15 cellular contexts compared by ENCODE assay signal in the genomic region with DNA sequence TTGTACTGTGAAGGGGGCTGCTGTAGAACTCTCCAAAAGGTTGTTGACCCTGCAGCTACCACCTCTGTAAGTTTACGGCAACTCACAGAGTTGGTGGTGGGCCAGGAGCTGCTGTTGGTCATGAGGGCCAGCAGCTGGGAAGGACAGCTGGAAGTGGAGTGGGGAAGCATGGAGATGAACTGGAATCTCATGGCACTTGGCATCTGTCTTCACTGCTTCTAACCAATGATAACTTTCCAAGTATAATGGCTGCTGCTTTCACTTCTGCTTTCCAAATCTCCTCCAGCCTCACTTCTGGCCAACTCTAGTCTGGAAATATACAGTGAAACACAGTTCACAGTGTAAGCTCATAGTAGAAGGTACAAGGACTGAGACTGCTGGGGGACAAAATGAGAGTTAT.
DNase-seq lines count a peak whose midpoint lies in the region; ATAC-seq and TF ChIP-seq lines count a peak whose summit lies in the region.
"Had no signal": no experiment of that assay in that cellular context is flagged by ENCODE, and none has a peak within 500 bp of the region (broad histone marks: within the 10 kb centered on the region; RNA-seq: fewer than 3 reads in every experiment).

No MANE protein-coding gene starts in this region.

- H2AK9ac ChIP-seq in IMR-90 (replicated peaks; ENCODE audit: low read depth, low read length, poor library complexity), result no peak overlapping the region

- POLR2A ChIA-PET in IMR-90 (lab: Charles Lee; ENCODE audit: unreplicated experiment), result no interaction called here

- no peak overlapping the region for H3K23ac ChIP-seq in IMR-90 (ENCODE audit: low read depth, low read length)

- H3K79me1 ChIP-seq in IMR-90 (ENCODE audit: low read depth in 1 of 2, low read length in 2 of 2), result no peaks in the 10 kb centered on the region

- no peak overlapping the region for H3K9ac ChIP-seq in IMR-90 (ENCODE audit: low read depth, low read length)

- peak overlapping the region; percentile 72 for H2AK5ac ChIP-seq in IMR-90 (ENCODE audit: low read depth, low read length)

- 0 out of 2 replicates have a peak overlapping the region, but pooled peaks have one; percentile 57 for H3K14ac ChIP-seq in IMR-90 (replicated peaks; ENCODE audit: low read depth, low read length)

- peaks cover 6% of the 10 kb centered on the region; the same call in 1 of the 2 replicates for H3K4me1 ChIP-seq in IMR-90 (ENCODE audit: control insufficient read depth, insufficient read depth, low read length)
- H3K4me1 ChIP-seq in SJCRH30, result no peaks in the 10 kb centered on the region
- H3K4me1 ChIP-seq: Peyer's patch had no signal

- H4K20me1 ChIP-seq in IMR-90 (ENCODE audit: insufficient read depth, low read length), result no peaks in the 10 kb centered on the region

- H3K56ac ChIP-seq in IMR-90 (ENCODE audit: extremely low read depth, insufficient read depth, low read length), result no peak overlapping the region

- peak; percentile 51 for ATAC-seq in GM21360 (IDR thresholded peaks at IDR 0.05; ENCODE audit: unreplicated experiment)
- no peak for ATAC-seq in IMR-90 (ENCODE audit: low read depth)
- ATAC-seq in HG02970 (IDR thresholded peaks at IDR 0.05; ENCODE audit: low FRiP score, unreplicated experiment), result no peak

- no peak for TF ChIP-seq RAD21 in IMR-90 (IDR thresholded peaks at IDR 0.05; ENCODE audit: low read length)

- no peak overlapping the region for H4K5ac ChIP-seq in IMR-90 (ENCODE audit: low read depth, low read length)

- WGBS in IMR-90 (ENCODE audit: extremely low coverage in 2 of 2, insufficient read length in 1 of 2), 2 experiments, result no CpG with 5 or more reads among the region's 1 CpG

- H3K9me3 ChIP-seq in IMR-90 (ENCODE audit: control insufficient read depth, insufficient read depth, low read length) (no peaks in the 10 kb centered on the region), SJCRH30 (replicated peaks) (no peaks in the 10 kb centered on the region)
- H3K9me3 ChIP-seq: BE2C, Peyer's patch had no signal

- H2BK20ac ChIP-seq in IMR-90 (ENCODE audit: low read depth, low read length), result peak overlapping the region; percentile 74

- peak overlapping the region; percentile 35; the same call in 1 of the 2 replicates for H3K18ac ChIP-seq in IMR-90 (ENCODE audit: low read depth, low read length)

- no peak overlapping the region for H3K27ac ChIP-seq in IMR-90 (ENCODE audit: insufficient read depth, low read length)
- H3K27ac ChIP-seq in SJCRH30, result no peak overlapping the region
- H3K27ac ChIP-seq: Peyer's patch had no signal

- CTCF ChIA-PET in IMR-90 (lab: Yijun Ruan, JAX), result no interaction called here

- TF ChIP-seq POLR2A in IMR-90 (IDR thresholded peaks at IDR 0.05; ENCODE audit: low read depth, low read length), result no peak

- H2BK120ac ChIP-seq in IMR-90 (ENCODE audit: low read depth, low read length), result peak overlapping the region; percentile 62

- H2AFZ ChIP-seq in IMR-90 (replicated peaks; ENCODE audit: low read length, poor library complexity), result peak overlapping the region; percentile 72

- intact Hi-C loops in IMR-90 (cut with micrococcal nuclease), result no loop called here

- no peaks in the 10 kb centered on the region for H3K36me3 ChIP-seq in IMR-90 (ENCODE audit: control insufficient read depth, insufficient read depth, low read length)
- H3K36me3 ChIP-seq in SJCRH30, result no peaks in the 10 kb centered on the region
- H3K36me3 ChIP-seq: BE2C, Peyer's patch had no signal

- peak overlapping the region; percentile 20; the same call in 1 of the 2 replicates for H3K4ac ChIP-seq in IMR-90 (ENCODE audit: low read depth, low read length)

- in situ Hi-C loops in IMR-90 (cut with MboI; ENCODE audit: low sequenced_read_pairs), result loop anchor here (25.0 kb wide), 1 partner anchor 106 kb away; no protein-coding TSS in a partner anchor

- no peak for TF ChIP-seq CTCF in IMR-90 (conservative IDR thresholded peaks at IDR 0.05; ENCODE audit: low read depth, low read length)

- no peak overlapping the region for H4K8ac ChIP-seq in IMR-90 (ENCODE audit: low read depth in 2 of 2, low read length in 2 of 2)

- H3K4me2 ChIP-seq in IMR-90 (ENCODE audit: low read depth, low read length), result peak overlapping the region; percentile 31; the same call in 1 of the 2 replicates

- BruUV-seq in IMR-90 (replicated peaks; lab: Mats Ljungman, UMichigan), result no TSS peak

- no peak overlapping the region; the same call in 1 of the 2 replicates for H4K91ac ChIP-seq in IMR-90 (ENCODE audit: insufficient read depth, low read depth, low read length)

- H3K27me3 ChIP-seq in IMR-90 (ENCODE audit: control insufficient read depth, insufficient read depth, low read length) (no peaks in the 10 kb centered on the region), SJCRH30 (no peaks in the 10 kb centered on the region)
- H3K27me3 ChIP-seq: BE2C, Peyer's patch had no signal

- DNase-seq in IMR-90 (no peak), SJCRH30 (peak; percentile 6 to 21), myocyte (ENCODE audit: low read depth) (peak; percentile 40), putamen (ENCODE audit: low spot score) (no peak), NCI-H1048 (lab: John Stamatoyannopoulos, UW) (no peak)
- DNase-seq: BE2C; CD4-positive, alpha-beta memory T cell; GOT3; HFFc6; NCI-H1105 treated with DMSO at 0.1 percent for 48 hours; NCI-H187; Peyer's patch; SHP77 treated with DMSO at 0.1 percent for 48 hours had no signal

- H3K4me3 ChIP-seq in IMR-90 (ENCODE audit: insufficient read depth, low read depth, low read length), result no peak overlapping the region
- no peak overlapping the region for H3K4me3 ChIP-seq in SJCRH30
- H3K4me3 ChIP-seq: Peyer's patch had no signal

- H2BK15ac ChIP-seq in IMR-90 (ENCODE audit: low read depth, low read length), result no peak overlapping the region; the same call in 2 of the 3 replicates

- H3K9me1 ChIP-seq in IMR-90 (ENCODE audit: insufficient read depth, low read length), result no peaks in the 10 kb centered on the region

- dilution Hi-C loops in IMR-90 (cut with HindIII; ENCODE audit: low sequenced_read_pairs, unreplicated experiment), result no loop called here

- H2BK5ac ChIP-seq in IMR-90 (ENCODE audit: low read depth, low read length, poor library complexity, severe bottlenecking), result no peak overlapping the region

TF ChIP-seq in IMR-90, 13 proteins besides CTCF, POLR2A, EP300 and RAD21:
- no peak for TF ChIP-seq MXI1 (IDR thresholded peaks at IDR 0.05; ENCODE audit: borderline replicate concordance, low read depth, low read length)
- TF ChIP-seq NFE2L2 (IDR thresholded peaks at IDR 0.05; ENCODE audit: low read depth, low read length), result no peak
- TF ChIP-seq, protein P1, sequence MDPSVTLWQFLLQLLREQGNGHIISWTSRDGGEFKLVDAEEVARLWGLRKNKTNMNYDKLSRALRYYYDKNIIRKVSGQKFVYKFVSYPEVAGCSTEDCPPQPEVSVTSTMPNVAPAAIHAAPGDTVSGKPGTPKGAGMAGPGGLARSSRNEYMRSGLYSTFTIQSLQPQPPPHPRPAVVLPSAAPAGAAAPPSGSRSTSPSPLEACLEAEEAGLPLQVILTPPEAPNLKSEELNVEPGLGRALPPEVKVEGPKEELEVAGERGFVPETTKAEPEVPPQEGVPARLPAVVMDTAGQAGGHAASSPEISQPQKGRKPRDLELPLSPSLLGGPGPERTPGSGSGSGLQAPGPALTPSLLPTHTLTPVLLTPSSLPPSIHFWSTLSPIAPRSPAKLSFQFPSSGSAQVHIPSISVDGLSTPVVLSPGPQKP (IDR thresholded peaks at IDR 0.05; ENCODE audit: borderline replicate concordance, low read depth, low read length), result no peak
- no peak for TF ChIP-seq CHD1 (IDR thresholded peaks at IDR 0.05; ENCODE audit: low read depth, low read length)
- no peak for TF ChIP-seq BHLHE40 (IDR thresholded peaks at IDR 0.05; ENCODE audit: low read depth, low read length)
- TF ChIP-seq MAFK (IDR thresholded peaks at IDR 0.05; ENCODE audit: low read depth, low read length), result no peak
- no peak for TF ChIP-seq RCOR1 (IDR thresholded peaks at IDR 0.05; ENCODE audit: insufficient replicate concordance, low read length)
- TF ChIP-seq FOS (IDR thresholded peaks at IDR 0.05; ENCODE audit: low read depth, low read length), result no peak
- TF ChIP-seq RFX5 (IDR thresholded peaks at IDR 0.05; ENCODE audit: low read depth, low read length), result no peak
- TF ChIP-seq SMC3 (IDR thresholded peaks at IDR 0.05; ENCODE audit: low read depth, low read length), result no peak
- TF ChIP-seq, protein P2, sequence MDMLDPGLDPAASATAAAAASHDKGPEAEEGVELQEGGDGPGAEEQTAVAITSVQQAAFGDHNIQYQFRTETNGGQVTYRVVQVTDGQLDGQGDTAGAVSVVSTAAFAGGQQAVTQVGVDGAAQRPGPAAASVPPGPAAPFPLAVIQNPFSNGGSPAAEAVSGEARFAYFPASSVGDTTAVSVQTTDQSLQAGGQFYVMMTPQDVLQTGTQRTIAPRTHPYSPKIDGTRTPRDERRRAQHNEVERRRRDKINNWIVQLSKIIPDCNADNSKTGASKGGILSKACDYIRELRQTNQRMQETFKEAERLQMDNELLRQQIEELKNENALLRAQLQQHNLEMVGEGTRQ (IDR thresholded peaks at IDR 0.05; ENCODE audit: low read depth, low read length), result no peak

Comparison
In these comparisons a context has a peak if more than half of its experiments do, and no peak if none do; other contexts are left out.
1. DNase-seq: peak in SJCRH30 (2 of 2) and myocyte (single experiment); none in IMR-90 (single experiment), putamen (single experiment) and NCI-H1048 (single experiment).